1 cellular context compared by ENCODE assay signal in the genomic region with DNA sequence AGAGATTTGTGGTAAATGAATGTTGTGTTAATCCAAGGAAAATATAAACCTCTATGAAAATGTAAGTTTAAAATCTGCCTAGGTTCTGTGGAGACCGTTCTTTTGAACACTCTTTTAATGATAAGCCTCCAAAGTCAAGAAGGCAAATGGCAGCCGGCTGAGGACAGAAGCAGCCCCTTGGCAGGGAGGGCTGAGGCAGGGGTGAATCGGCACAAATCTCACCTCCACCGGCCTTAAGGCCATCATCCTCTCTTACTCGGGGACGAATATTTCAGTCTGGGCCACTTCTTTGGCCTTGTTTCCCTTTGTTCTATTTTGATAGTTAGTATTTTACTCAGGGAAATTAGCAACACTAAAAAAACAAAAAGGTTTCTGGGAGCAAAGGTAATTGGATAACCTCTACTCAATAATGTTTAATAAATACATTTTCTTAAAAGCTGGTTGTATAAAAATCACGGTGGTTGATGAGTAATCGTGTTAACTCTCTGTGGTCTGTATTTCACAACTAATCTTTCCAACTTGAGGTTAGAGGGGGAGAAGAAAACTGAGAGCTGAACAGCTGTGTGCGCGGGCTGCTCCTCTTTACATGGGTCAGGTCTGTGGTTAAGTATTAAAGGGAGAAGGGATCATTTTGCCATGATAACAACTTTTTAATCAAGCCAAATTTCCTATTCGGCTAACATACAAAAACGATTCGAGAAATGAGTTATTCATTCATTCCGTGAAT.
TF ChIP-seq lines count a peak whose summit lies in the region.

No MANE protein-coding gene starts in this region.

TF ChIP-seq in SK-N-SH treated with all-trans-retinoic acid at 6 μM for 48 hours, 23 proteins besides CTCF, POLR2A, EP300 and RAD21 (continued from another document):
- TF ChIP-seq RARB (CRISPR knock-in tag; IDR thresholded peaks at IDR 0.05) (no peak), ESRRG (CRISPR knock-in tag; IDR thresholded peaks at IDR 0.05) (no peak), ZFP30 (CRISPR knock-in tag; IDR thresholded peaks at IDR 0.05) (no peak), ZNF8 (CRISPR knock-in tag; IDR thresholded peaks at IDR 0.05) (no peak), ARNTL (CRISPR knock-in tag; IDR thresholded peaks at IDR 0.05; ENCODE audit: borderline replicate concordance, low read depth) (no peak), TOX (CRISPR knock-in tag; IDR thresholded peaks at IDR 0.05; ENCODE audit: borderline replicate concordance) (no peak)
